In genomic region chr10:93697207-93697606, GRCh38 we compare ENCODE assay signal across 29 cellular contexts. TPM values are rescaled to one million over a fixed set of nuclear protein-coding genes. Genes with fewer than 3 reads are reported as not detected.
DNase-seq lines count a peak whose midpoint lies in the region; ATAC-seq and TF ChIP-seq lines count a peak whose summit lies in the region.
"Had no signal": no experiment of that assay in that cellular context is flagged by ENCODE, and none has a peak within 500 bp of the region (broad histone marks: within the 10 kb centered on the region; RNA-seq: fewer than 3 reads in every experiment).

No MANE protein-coding gene starts in this region.

- H3K27me3 ChIP-seq in BE2C (no peaks in the 10 kb centered on the region), PC-3 (ENCODE audit: low read length) (no peaks in the 10 kb centered on the region), endodermal cell (ENCODE audit: control insufficient read depth, insufficient read depth, low read length, poor library complexity, severe bottlenecking) (no peaks in the 10 kb centered on the region), H7 (ENCODE audit: control insufficient read depth, insufficient read depth, low read length) (no peaks in the 10 kb centered on the region)
- H3K27me3 ChIP-seq: body of pancreas, hepatocyte, thyroid gland, vagina had no signal

- peaks cover 9% of the 10 kb centered on the region for H3K4me1 Mint-ChIP-seq in endodermal cell
- peaks cover 4% of the 10 kb centered on the region for H3K4me1 Mint-ChIP-seq in activated CD4-positive, alpha-beta memory T cell treated with anti-CD3 and anti-CD28 coated beads for 36 hours (ENCODE audit: low read depth)

- H3K27ac ChIP-seq in PC-3 (ENCODE audit: low read length) (no peak overlapping the region), endodermal cell (ENCODE audit: low read depth, low read length) (no peak overlapping the region)
- H3K27ac ChIP-seq: body of pancreas, GM23248, hepatocyte, psoas muscle, thyroid gland, vagina had no signal

- ATAC-seq in PC-3 (no peak), GM19463 (IDR thresholded peaks at IDR 0.05; ENCODE audit: unreplicated experiment) (no peak), Right ventricle myocardium inferior (no peak)
- ATAC-seq: activated T-cell treated with anti-CD3 and anti-CD28 coated beads, Interleukin-2, amount 50 U/mL, for 72 hours; body of pancreas; naive thymus-derived CD8-positive, alpha-beta T cell; psoas muscle; sciatic nerve had no signal

- intact Hi-C loops in PC-3 (cut with micrococcal nuclease) (no loop called here), Right ventricle myocardium inferior (cut with DNase I) (no loop called here)
- intact Hi-C loops in activated CD4-positive, alpha-beta memory T cell treated with anti-CD3 and anti-CD28 coated beads for 36 hours (cut with micrococcal nuclease): no loop called here

- no TSS peak for BruUV-seq in PC-3 (replicated peaks; lab: Mats Ljungman, UMichigan)

- H3K4me2 ChIP-seq in PC-3 (ENCODE audit: low read length): no peak overlapping the region
- H3K4me2 ChIP-seq: hepatocyte had no signal

- peaks cover 4% of the 10 kb centered on the region for H3F3A ChIP-seq in PC-3 (ENCODE audit: low read length, unreplicated experiment)

- POLR2A ChIA-PET in PC-3 (lab: Charles Lee; ENCODE audit: unreplicated experiment): no interaction called here
- POLR2A ChIA-PET in activated CD4-positive, alpha-beta memory T cell treated with anti-CD3 and anti-CD28 coated beads for 36 hours (lab: Charles Lee): no interaction called here

- no peaks in the 10 kb centered on the region for H3K9me3 ChIP-seq in BE2C
- no peaks in the 10 kb centered on the region for H3K9me3 ChIP-seq in PC-3 (ENCODE audit: low read length)
- no peaks in the 10 kb centered on the region for H3K9me3 ChIP-seq in endodermal cell (ENCODE audit: control insufficient read depth, low read length)
- H3K9me3 ChIP-seq: body of pancreas, psoas muscle, thyroid gland, vagina had no signal

- H3K36me3 ChIP-seq in BE2C: no peaks in the 10 kb centered on the region; the same call in 1 of the 2 replicates
- H3K36me3 ChIP-seq in PC-3 (ENCODE audit: low read depth, low read length): no peaks in the 10 kb centered on the region
- peaks cover 49% of the 10 kb centered on the region for H3K36me3 ChIP-seq in endodermal cell (ENCODE audit: control insufficient read depth, insufficient read depth, low read length)
- peaks cover 11% of the 10 kb centered on the region for H3K36me3 ChIP-seq in H7 (replicated peaks; ENCODE audit: control insufficient read depth, insufficient read depth, low read length)

- no peaks in the 10 kb centered on the region for H3K9me2 ChIP-seq in PC-3 (replicated peaks; ENCODE audit: low read length)

- no peak overlapping the region for H3K9ac ChIP-seq in PC-3 (ENCODE audit: low read length)
- no peak overlapping the region for H3K9ac ChIP-seq in endodermal cell (ENCODE audit: extremely low read depth, low read length, poor library complexity, severe bottlenecking)
- H3K9ac ChIP-seq: GM23248 had no signal

- H3K27me3 Mint-ChIP-seq in endodermal cell (ENCODE audit: insufficient read depth): no peaks in the 10 kb centered on the region
- no peaks in the 10 kb centered on the region for H3K27me3 Mint-ChIP-seq in activated CD4-positive, alpha-beta memory T cell treated with anti-CD3 and anti-CD28 coated beads for 36 hours
- H3K27me3 Mint-ChIP-seq: B cell; CD8-positive, alpha-beta memory T cell; naive thymus-derived CD8-positive, alpha-beta T cell had no signal

- TF ChIP-seq CTCF in BE2C (IDR thresholded peaks at IDR 0.05; ENCODE audit: low read depth, low read length) (0 out of 2 replicates have a peak, but pooled peaks have one; percentile 3), GM12873 (IDR thresholded peaks at IDR 0.05; ENCODE audit: insufficient read depth, low read depth, low read length, missing control alignments) (peak; percentile 30), PC-3 (conservative IDR thresholded peaks at IDR 0.05; ENCODE audit: low read depth, low read length) (peak; percentile 51), endodermal cell (conservative IDR thresholded peaks at IDR 0.05) (peak; percentile 54)

- 88 to 98% methylated on average over 2 of the region's 2 CpGs for WGBS in endodermal cell (ENCODE audit: insufficient coverage in 1 of 2, insufficient read length in 1 of 2), 2 experiments

- H3K4me3 ChIP-seq in BE2C (ENCODE audit: low read depth, low read length): no peak overlapping the region
- H3K4me3 ChIP-seq in PC-3 (ENCODE audit: low read length): no peak overlapping the region
- H3K4me3 ChIP-seq in endodermal cell (ENCODE audit: low read length): no peak overlapping the region
- H3K4me3 ChIP-seq in H7 (ENCODE audit: insufficient read depth, low read depth, low read length): no peak overlapping the region
- H3K4me3 ChIP-seq: body of pancreas, GM23248, hepatocyte, psoas muscle, thyroid gland, vagina had no signal

- no peak overlapping the region for H3K4me3 Mint-ChIP-seq in endodermal cell
- H3K4me3 Mint-ChIP-seq in activated CD4-positive, alpha-beta memory T cell treated with anti-CD3 and anti-CD28 coated beads for 36 hours: no peak overlapping the region
- H3K4me3 Mint-ChIP-seq: activated T-cell treated with anti-CD3 and anti-CD28 coated beads, Interleukin-2, amount 50 U/mL, for 72 hours; B cell; naive thymus-derived CD8-positive, alpha-beta T cell had no signal

- no peak overlapping the region for H2AFZ ChIP-seq in PC-3 (ENCODE audit: low read length)
- H2AFZ ChIP-seq: GM23248, hepatocyte had no signal

- no peaks in the 10 kb centered on the region for H3K4me1 ChIP-seq in BE2C
- peaks cover 6% of the 10 kb centered on the region; the same call in 1 of the 2 replicates for H3K4me1 ChIP-seq in PC-3 (ENCODE audit: insufficient read depth, low read length)
- H3K4me1 ChIP-seq in endodermal cell (ENCODE audit: control insufficient read depth, insufficient read depth, low read length): no peaks in the 10 kb centered on the region

- CTCF ChIA-PET in PC-3 (lab: Charles Lee): interaction anchor here (0.6 kb wide), 1 partner anchor 251 kb away, joined by 3 read pairs; no protein-coding TSS in a partner anchor
- CTCF ChIA-PET in activated CD4-positive, alpha-beta memory T cell treated with anti-CD3 and anti-CD28 coated beads for 36 hours (lab: Charles Lee): interaction anchor here (1.1 kb wide), 2 partner anchors 119 to 321 kb away, joined by 3 read pairs; no protein-coding TSS in a partner anchor

- no peaks in the 10 kb centered on the region for H4K20me1 ChIP-seq in PC-3 (ENCODE audit: low read length)

- H3K9me3 Mint-ChIP-seq in endodermal cell: no peaks in the 10 kb centered on the region
- H3K9me3 Mint-ChIP-seq in activated CD4-positive, alpha-beta memory T cell treated with anti-CD3 and anti-CD28 coated beads for 36 hours: no peaks in the 10 kb centered on the region
- H3K9me3 Mint-ChIP-seq: activated T-cell treated with anti-CD3 and anti-CD28 coated beads, Interleukin-2, amount 50 U/mL, for 72 hours; CD8-positive, alpha-beta memory T cell; naive thymus-derived CD8-positive, alpha-beta T cell had no signal

- peaks cover 35% of the 10 kb centered on the region for H3K36me3 Mint-ChIP-seq in endodermal cell (ENCODE audit: low read depth)
- H3K36me3 Mint-ChIP-seq in activated CD4-positive, alpha-beta memory T cell treated with anti-CD3 and anti-CD28 coated beads for 36 hours: peaks cover 31% of the 10 kb centered on the region

- peaks cover 8% of the 10 kb centered on the region; the same call in 1 of the 2 replicates for H3K79me2 ChIP-seq in PC-3 (ENCODE audit: low read length)

- no peak for DNase-seq in BE2C
- no peak for DNase-seq in PC-3
- no peak for DNase-seq in endodermal cell
- no peak for DNase-seq in activated CD4-positive, alpha-beta memory T cell treated with anti-CD3 and anti-CD28 coated beads for 36 hours
- no peak for DNase-seq in H7
- no peak for DNase-seq in Right ventricle myocardium inferior (ENCODE audit: missing footprints)
- DNase-seq: activated CD4-positive, alpha-beta T cell treated with anti-CD3 and anti-CD28 coated beads, Interleukin-2, amount 50 U/mL, for 1 hour; activated naive CD4-positive, alpha-beta T cell; activated T-cell treated with anti-CD3 and anti-CD28 coated beads, Interleukin-2, amount 50 U/mL, for 72 hours; body of pancreas; CD8-positive, alpha-beta memory T cell; EL; GM23248; kidney glomerular epithelial cell; naive thymus-derived CD8-positive, alpha-beta T cell; NCI-H1105; NCI-H187 treated with DMSO at 0.1 percent for 48 hours; NCI-H510A treated with DMSO at 0.1 percent for 48 hours; occipital lobe; psoas muscle; SHP77 treated with DMSO at 0.1 percent for 48 hours; T-helper 9 cell; thyroid gland had no signal

- no peak overlapping the region for H3K27ac Mint-ChIP-seq in endodermal cell
- H3K27ac Mint-ChIP-seq in activated CD4-positive, alpha-beta memory T cell treated with anti-CD3 and anti-CD28 coated beads for 36 hours: no peak overlapping the region
- H3K27ac Mint-ChIP-seq: activated T-cell treated with anti-CD3 and anti-CD28 coated beads, Interleukin-2, amount 50 U/mL, for 72 hours; B cell; naive thymus-derived CD8-positive, alpha-beta T cell had no signal

RNA-seq across cellular contexts. Expression of gene FRA10AC1, which starts 5.2 kb away (rescaled TPM):
- 8.9 TPM for polyA plus RNA-seq in BE2C (2012; ENCODE audit: insufficient read depth, insufficient read length, low read depth)
- total RNA-seq in PC-3 (2014; rRNA removed) (3.8 and 5.5 TPM in 2 replicates), endodermal cell (10 to 100 TPM; 16.5 to 28.3 TPM), Right ventricle myocardium inferior (16.8 TPM)
- 19.9 TPM for polyA plus RNA-seq in endodermal cell (2013, experiment 1 of 2)
- polyA plus RNA-seq in endodermal cell (2013, experiment 2 of 2): 27.4 TPM
- total RNA-seq in activated CD4-positive, alpha-beta memory T cell treated with anti-CD3 and anti-CD28 coated beads for 36 hours: 10 to 100 TPM; 18.6 to 19.0 TPM
- 4.8 and 9.2 TPM in 2 replicates for total RNA-seq in H7 (2014; rRNA removed; shearing (Covaris generic))

Comparison
In these comparisons a context has a peak if more than half of its experiments do, and no peak if none do; other contexts are left out.
1. CTCF ChIP-seq: peak in every context shown above with its lines; median percentile 54 in endodermal cell; 51 in PC-3; 30 in GM12873; 3 in BE2C.